Comparison of ENCODE assay signal across 8 cellular contexts in the genomic region with DNA sequence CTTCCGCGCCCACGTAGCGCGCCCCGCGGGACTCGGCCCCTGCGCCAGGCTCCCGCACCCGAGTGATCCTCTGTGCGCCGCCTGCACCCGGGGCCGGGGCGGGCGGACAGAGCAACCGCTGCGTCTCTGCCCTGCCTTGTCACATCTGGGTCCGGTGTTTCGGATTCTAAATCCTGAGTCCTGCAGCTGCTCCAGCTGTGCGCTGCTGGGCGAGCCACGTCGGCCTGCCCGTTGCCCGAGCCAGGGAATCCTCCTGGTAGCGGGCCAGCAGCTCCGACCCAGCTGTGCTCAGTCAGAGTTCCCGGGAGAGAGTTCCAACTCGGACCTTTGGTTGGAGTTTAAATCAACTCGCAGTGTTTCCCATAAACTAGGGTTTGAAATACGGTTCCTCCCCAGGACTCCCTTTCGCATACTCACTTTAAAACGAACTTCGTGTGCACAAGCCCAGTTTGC. TPM values are rescaled to one million over a fixed set of nuclear protein-coding genes. Genes with fewer than 3 reads are reported as not detected.
DNase-seq lines count a peak whose midpoint lies in the region; ATAC-seq and TF ChIP-seq lines count a peak whose summit lies in the region.

No MANE protein-coding gene starts in this region.

- intact Hi-C loops in posterior vena cava (cut with DNase I): no loop called here

- H3K4me3 ChIP-seq in BLaER1: peak overlapping the region; percentile 75

- H3K4me2 ChIP-seq in BLaER1: peak overlapping the region; percentile 99

- H3K4me1 ChIP-seq in BLaER1: peaks cover 7% of the 10 kb centered on the region; the same call in 1 of the 2 replicates
- no peaks in the 10 kb centered on the region for H3K4me1 ChIP-seq in foreskin keratinocyte

- H3K27me3 ChIP-seq in BLaER1: peaks cover 69% of the 10 kb centered on the region
- H3K27me3 ChIP-seq in foreskin keratinocyte: peaks cover 80% of the 10 kb centered on the region

- TF ChIP-seq CTCF in foreskin keratinocyte (conservative IDR thresholded peaks at IDR 0.05) (no peak), omental fat pad (IDR thresholded peaks at IDR 0.05) (no peak)

- no peak overlapping the region for H3K27ac ChIP-seq in BLaER1
- no peak overlapping the region for H3K27ac ChIP-seq in foreskin keratinocyte

- H3K9ac ChIP-seq in BLaER1: 0 out of 2 replicates have a peak overlapping the region, but pooled peaks have one; percentile 40

- H3K9me3 ChIP-seq in BLaER1: peaks cover 22% of the 10 kb centered on the region

- ATAC-seq in foreskin keratinocyte (peak; percentile 27), omental fat pad (ENCODE audit: low FRiP score) (peak; percentile 29)

- DNase-seq in foreskin keratinocyte: peak; percentile 33 to 48
- no peak for DNase-seq in omental fat pad (ENCODE audit: low spot score)
- DNase-seq in NCI-H1436 (lab: John Stamatoyannopoulos, UW): no peak
- DNase-seq in NCI-H187 (lab: John Stamatoyannopoulos, UW): no peak
- no peak for DNase-seq in dedifferentiated amniotic fluid mesenchymal stem cell (ENCODE audit: extremely low spot score)
- DNase-seq in posterior vena cava (ENCODE audit: low spot score): no peak

- H3K36me3 ChIP-seq in BLaER1: no peaks in the 10 kb centered on the region

- peaks cover 27% of the 10 kb centered on the region for H4K20me1 ChIP-seq in BLaER1

TF ChIP-seq in PFSK-1, 5 proteins besides CTCF, POLR2A, EP300 and RAD21:
- TF ChIP-seq FOXP2 (optimal IDR thresholded peaks at IDR 0.05; ENCODE audit: borderline replicate concordance, extremely low read depth, extremely low read length, insufficient read depth) (peak; percentile 16), REST (IDR thresholded peaks at IDR 0.05; ENCODE audit: insufficient read depth in 1 of 2, low read depth in 2 of 2, low read length in 2 of 2) (no peak), TAF1 (IDR thresholded peaks at IDR 0.05; ENCODE audit: borderline replicate concordance, insufficient read depth, low read length) (no peak)

RNA-seq across cellular contexts. Expression of gene PDE10A, which starts 0.3 kb away (rescaled TPM):
- polyA plus RNA-seq in PFSK-1 (2012; ENCODE audit: insufficient read length, low read depth): 279 TPM
- total RNA-seq in foreskin keratinocyte (not detected in 2 replicates), omental fat pad (10 to 100 TPM in 3 of 4 donors, 1 to 10 TPM in 1; 9.1 to 75.3 (median 15.6) TPM), posterior vena cava (10 to 100 TPM; 10.7 to 13.0 TPM)
- polyA plus RNA-seq in foreskin keratinocyte: not detected in 2 replicates

Comparison
In these comparisons a context has a peak if more than half of its experiments do, and no peak if none do; other contexts are left out.
1. DNase-seq: peak in foreskin keratinocyte (2 of 2); none in omental fat pad (single experiment), NCI-H1436 (single experiment), NCI-H187 (0 of 2), dedifferentiated amniotic fluid mesenchymal stem cell (single experiment) and posterior vena cava (single experiment).
2. RNA of gene PDE10A, which starts 0.3 kb away (total RNA-seq): 9.1 to 75.3 TPM in omental fat pad and 10.7 to 13.0 TPM in posterior vena cava; not detected in foreskin keratinocyte; every median in the first group is over 10 times any median in the second.